ENCODE assay signal across 24 cellular contexts in genomic region chr11:471468-472145, GRCh38. TPM values are rescaled to one million over a fixed set of nuclear protein-coding genes. Genes with fewer than 3 reads are reported as not detected.
DNase-seq lines count a peak whose midpoint lies in the region; ATAC-seq, FAIRE-seq and TF ChIP-seq lines count a peak whose summit lies in the region.
"Had no signal": no experiment of that assay in that cellular context is flagged by ENCODE, and none has a peak within 500 bp of the region (broad histone marks: within the 10 kb centered on the region; RNA-seq: fewer than 3 reads in every experiment).

No MANE protein-coding gene starts in this region.

- peaks cover 16% of the 10 kb centered on the region for H3K79me1 ChIP-seq in neuronal stem cell (ENCODE audit: low read depth, low read length)

- peaks cover 7 to 10% of the 10 kb centered on the region in 2 donors for H3K36me3 ChIP-seq in neuronal stem cell (replicated peaks in 1 of 2; ENCODE audit: control insufficient read depth in 2 of 2, insufficient read depth in 2 of 2, low read length in 2 of 2)
- no peaks in the 10 kb centered on the region for H3K36me3 ChIP-seq in uterus

- peaks cover 7 to 10% of the 10 kb centered on the region in 2 donors for H3K4me1 ChIP-seq in neuronal stem cell (ENCODE audit: control insufficient read depth in 2 of 2, insufficient read depth in 1 of 2, low read depth in 1 of 2, low read length in 2 of 2)
- H3K4me1 ChIP-seq in uterus, result peaks cover 0 to 7% of the 10 kb centered on the region in 2 donors

- peak overlapping the region; percentile 73 for H2BK12ac ChIP-seq in neuronal stem cell (ENCODE audit: low read length)

- H4K8ac ChIP-seq in neuronal stem cell (ENCODE audit: low read depth, low read length), result peak overlapping the region; percentile 65

- peak overlapping the region in 30 of 59 donors; percentile 15 to 100 (median 99) for H3K27ac ChIP-seq in dorsolateral prefrontal cortex
- H3K27ac ChIP-seq in neuronal stem cell (replicated peaks; ENCODE audit: low read length), result no peak overlapping the region
- no peak overlapping the region for H3K27ac ChIP-seq in uterus
- H3K27ac ChIP-seq: BLaER1, GM23248, HL-60, PC-9 had no signal

- peak; percentile 9 for FAIRE-seq in HTR-8/SVneo (lab: Jason Lieb, UNC)
- FAIRE-seq: GM12878 had no signal

- peaks cover 0 to 4% of the 10 kb centered on the region in 2 donors for H3K9me3 ChIP-seq in neuronal stem cell (replicated peaks in 1 of 2; ENCODE audit: control insufficient read depth in 2 of 2, insufficient read depth in 1 of 2, low read depth in 1 of 2, low read length in 2 of 2)
- H3K9me3 ChIP-seq in uterus, result no peaks in the 10 kb centered on the region
- H3K9me3 ChIP-seq: BLaER1, MG63 had no signal

- peak overlapping the region; percentile 92 for H4K91ac ChIP-seq in neuronal stem cell (ENCODE audit: low read depth, low read length, poor library complexity)

- intact Hi-C loops in dorsolateral prefrontal cortex (cut with DNase I), result no loop called here
- intact Hi-C loops in uterus (cut with DNase I; ENCODE audit: low total_unique reads), result no loop called here

- no CpG with 5 or more reads among the region's 61 CpGs for WGBS in neuronal stem cell (ENCODE audit: extremely low coverage in 2 of 2, insufficient read length in 2 of 2, insufficient replicate concordance in 1 of 2), 2 donors

- H3K27me3 ChIP-seq in dorsolateral prefrontal cortex (no peaks in the 10 kb centered on the region), neuronal stem cell (ENCODE audit: control insufficient read depth in 3 of 3, insufficient read depth in 3 of 3, low read depth in 1 of 3, low read length in 3 of 3) (no peaks in the 10 kb centered on the region), uterus (no peaks in the 10 kb centered on the region)
- H3K27me3 ChIP-seq: BLaER1, MG63 had no signal

- H3K4ac ChIP-seq in neuronal stem cell (ENCODE audit: low read length), result no peak overlapping the region

- H3K4me2 ChIP-seq in neuronal stem cell (ENCODE audit: insufficient read depth, low read length, poor library complexity, severe bottlenecking), result no peak overlapping the region
- H3K4me2 ChIP-seq: BLaER1, PC-9 had no signal

- DNase-seq in HTR-8/SVneo (ENCODE audit: insufficient read length, low spot score) (no peak), dorsolateral prefrontal cortex (no peak), neuronal stem cell (ENCODE audit: low spot score) (no peak), uterus (no peak), cerebellar nuclear complex (lab: John Stamatoyannopoulos, UW) (no peak)
- DNase-seq: Calu3; CD4-positive, alpha-beta memory T cell; DMS53; EL; GM23248; Kasumi-1; MG63; NCI-H1048; NCI-H1436; NCI-H2029; NCI-H2171; NCI-H526; PC-9 had no signal

- H2BK120ac ChIP-seq in neuronal stem cell (ENCODE audit: low read depth, low read length), result no peak overlapping the region

- no peak overlapping the region for H2AK5ac ChIP-seq in neuronal stem cell (ENCODE audit: low read depth, low read length)

- no peak for TF ChIP-seq CTCF in dorsolateral prefrontal cortex (IDR thresholded peaks at IDR 0.05 in 54 of 56, conservative IDR thresholded peaks at IDR 0.05 in 2 of 56; ENCODE audit: low read depth in 1 of 56, partially characterized antibody in 56 of 56)
- no peak for TF ChIP-seq CTCF in uterus (IDR thresholded peaks at IDR 0.05)

- H3K9ac ChIP-seq in neuronal stem cell (ENCODE audit: low read depth, low read length, poor library complexity), result no peak overlapping the region
- H3K9ac ChIP-seq: BLaER1, GM23248 had no signal

- TF ChIP-seq POLR2A in uterus (IDR thresholded peaks at IDR 0.05), result no peak

- peak overlapping the region; percentile 91 for H3K23ac ChIP-seq in neuronal stem cell (ENCODE audit: low read depth, low read length, poor library complexity)

- no peak overlapping the region for H2BK15ac ChIP-seq in neuronal stem cell (ENCODE audit: low read length)

- no peak overlapping the region for H2BK5ac ChIP-seq in neuronal stem cell (ENCODE audit: low read length)

- peak overlapping the region; percentile 71 for H3K14ac ChIP-seq in neuronal stem cell (ENCODE audit: low read length)

- peak overlapping the region; percentile 71 for H3K18ac ChIP-seq in neuronal stem cell (ENCODE audit: low read length)

- no peak overlapping the region for H3K4me3 ChIP-seq in dorsolateral prefrontal cortex
- H3K4me3 ChIP-seq in neuronal stem cell (ENCODE audit: low read length in 2 of 2), result no peak overlapping the region
- no peak overlapping the region for H3K4me3 ChIP-seq in uterus
- H3K4me3 ChIP-seq: BLaER1, GM12878, GM23248, MG63, PC-9 had no signal

- H2AFZ ChIP-seq in neuronal stem cell (ENCODE audit: low read length), result no peak overlapping the region
- H2AFZ ChIP-seq: GM23248, PC-9 had no signal

- no peak for ATAC-seq in GM19467 (IDR thresholded peaks at IDR 0.05; ENCODE audit: unreplicated experiment)
- ATAC-seq: GM12878 had no signal

RNA-seq across cellular contexts. Expression of gene PTDSS2, which starts 21.5 kb away (rescaled TPM):
- total RNA-seq in dorsolateral prefrontal cortex (10 to 100 TPM; 32.5 to 82.7 (median 53.2) TPM), uterus (10 to 100 TPM; 20.7 to 43.7 (median 22.8) TPM)
- 27.4 TPM for polyA plus RNA-seq in neuronal stem cell (2013, experiment 1 of 2)
- 26.0 TPM for polyA plus RNA-seq in neuronal stem cell (2013, experiment 2 of 2)

RNA-seq across cellular contexts. Expression of gene ANO9, which starts 29.8 kb away (rescaled TPM):
- total RNA-seq in dorsolateral prefrontal cortex (under 1 TPM in 21 of 120 experiments, not detected in 99; 0.08 to 0.70 (median 0.20) TPM), uterus (1 to 10 TPM in 2 of 4 donors, under 1 TPM in 2; 0.59 to 8.2 (median 1.1) TPM)
- 2.8 TPM for polyA plus RNA-seq in neuronal stem cell (2013, experiment 1 of 2)
- 1.9 TPM for polyA plus RNA-seq in neuronal stem cell (2013, experiment 2 of 2)
- total RNA-seq: A673, GM23248, HT1080 had no signal
- polyA plus RNA-seq: GM23248 had no signal

RNA-seq across cellular contexts. Expression of gene RNH1, which starts 35.4 kb away (rescaled TPM):
- total RNA-seq in dorsolateral prefrontal cortex (100 to 1,000 TPM in 68 of 120 experiments, 10 to 100 TPM in 52; 67.4 to 242 (median 102) TPM), uterus (100 to 1,000 TPM; 111 to 175 (median 142) TPM)
- 35.7 TPM for polyA plus RNA-seq in neuronal stem cell (2013, experiment 1 of 2)
- polyA plus RNA-seq in neuronal stem cell (2013, experiment 2 of 2), result 35.1 TPM

RNA-seq across cellular contexts. Expression of gene SIGIRR, which starts 56.8 kb away (rescaled TPM):
- total RNA-seq in dorsolateral prefrontal cortex, result 10 to 100 TPM; 13.7 to 52.3 (median 29.2) TPM
- 15.1 TPM for polyA plus RNA-seq in neuronal stem cell (2013, experiment 1 of 2)
- 13.4 TPM for polyA plus RNA-seq in neuronal stem cell (2013, experiment 2 of 2)
- 10 to 100 TPM; 13.3 to 61.5 (median 38.4) TPM for total RNA-seq in uterus

Comparison
In these comparisons a context has a peak if more than half of its experiments do, and no peak if none do; other contexts are left out.
1. H3K27ac ChIP-seq: peak in dorsolateral prefrontal cortex (30 of 59); none in neuronal stem cell (single experiment) and uterus (0 of 2).